ENCODE assay signal across 1 cellular context in genomic region chr6:113970808-113971676, GRCh38.
TF ChIP-seq lines count a peak whose summit lies in the region.

Gene HDAC2 (minus strand): TSS chr6:113971148. CDS start chr6:113970908, 240 bp downstream.

TF ChIP-seq in IMR-90, 13 proteins besides CTCF, POLR2A, EP300 and RAD21:
- TF ChIP-seq MXI1 (IDR thresholded peaks at IDR 0.05; ENCODE audit: borderline replicate concordance, low read depth, low read length) (peak; percentile 83), CHD1 (IDR thresholded peaks at IDR 0.05; ENCODE audit: low read depth, low read length) (peak; percentile 97; the same call in 1 of the 2 replicates), ELK1 (IDR thresholded peaks at IDR 0.05; ENCODE audit: borderline replicate concordance, low read depth, low read length) (no peak), MAFK (IDR thresholded peaks at IDR 0.05; ENCODE audit: low read depth, low read length) (no peak), USF2 (IDR thresholded peaks at IDR 0.05; ENCODE audit: low read depth, low read length) (peak; percentile 81), MAZ (IDR thresholded peaks at IDR 0.05; ENCODE audit: borderline replicate concordance, low read depth, low read length) (peak; percentile 35; the same call in 1 of the 2 replicates), BHLHE40 (IDR thresholded peaks at IDR 0.05; ENCODE audit: low read depth, low read length) (peak; percentile 98)
TF ChIP-seq in IMR-90: peak in this region for 5.
